ENCODE assay signal across 1 cellular context in genomic region chr2:6865346-6866238, GRCh38.
TF ChIP-seq lines count a peak whose summit lies in the region.

A gene with protein sequence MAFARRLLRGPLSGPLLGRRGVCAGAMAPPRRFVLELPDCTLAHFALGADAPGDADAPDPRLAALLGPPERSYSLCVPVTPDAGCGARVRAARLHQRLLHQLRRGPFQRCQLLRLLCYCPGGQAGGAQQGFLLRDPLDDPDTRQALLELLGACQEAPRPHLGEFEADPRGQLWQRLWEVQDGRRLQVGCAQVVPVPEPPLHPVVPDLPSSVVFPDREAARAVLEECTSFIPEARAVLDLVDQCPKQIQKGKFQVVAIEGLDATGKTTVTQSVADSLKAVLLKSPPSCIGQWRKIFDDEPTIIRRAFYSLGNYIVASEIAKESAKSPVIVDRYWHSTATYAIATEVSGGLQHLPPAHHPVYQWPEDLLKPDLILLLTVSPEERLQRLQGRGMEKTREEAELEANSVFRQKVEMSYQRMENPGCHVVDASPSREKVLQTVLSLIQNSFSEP (minus strand): TSS chr2:6865907. CDS start chr2:6865696, 211 bp downstream.

TF ChIP-seq in HepG2, 621 proteins besides CTCF, POLR2A, EP300 and RAD21 (continued from another document and continues in another):
- no peak for TF ChIP-seq ZKSCAN8 (CRISPR knock-in tag; IDR thresholded peaks at IDR 0.05; ENCODE audit: borderline replicate concordance)
- TF ChIP-seq, protein P1, sequence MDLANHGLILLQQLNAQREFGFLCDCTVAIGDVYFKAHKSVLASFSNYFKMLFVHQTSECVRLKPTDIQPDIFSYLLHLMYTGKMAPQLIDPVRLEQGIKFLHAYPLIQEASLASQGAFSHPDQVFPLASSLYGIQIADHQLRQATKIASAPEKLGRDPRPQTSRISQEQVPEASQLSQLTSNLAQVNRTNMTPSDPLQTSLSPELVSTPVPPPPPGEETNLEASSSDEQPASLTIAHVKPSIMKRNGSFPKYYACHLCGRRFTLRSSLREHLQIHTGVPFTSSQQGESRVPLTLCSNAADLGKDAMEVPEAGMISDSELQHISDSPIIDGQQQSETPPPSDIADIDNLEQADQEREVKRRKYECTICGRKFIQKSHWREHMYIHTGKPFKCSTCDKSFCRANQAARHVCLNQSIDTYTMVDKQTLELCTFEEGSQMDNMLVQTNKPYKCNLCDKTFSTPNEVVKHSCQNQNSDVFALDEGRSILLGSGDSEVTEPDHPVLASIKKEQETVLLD (CRISPR knock-in tag; IDR thresholded peaks at IDR 0.05; ENCODE audit: low read depth) = peak; percentile 32; the same call in 1 of the 2 replicates
- TF ChIP-seq ZNF274 (CRISPR knock-in tag; IDR thresholded peaks at IDR 0.05) = peak; percentile 73; the same call in 1 of the 2 replicates
- no peak; the same call in 1 of the 2 replicates for TF ChIP-seq ZIK1 (CRISPR knock-in tag; IDR thresholded peaks at IDR 0.05; ENCODE audit: borderline replicate concordance, low read depth)
- no peak for TF ChIP-seq ZNF557 (CRISPR knock-in tag; IDR thresholded peaks at IDR 0.05)
- TF ChIP-seq ARHGAP35 (CRISPR knock-in tag; IDR thresholded peaks at IDR 0.05; ENCODE audit: borderline replicate concordance) = no peak; the same call in 1 of the 2 replicates
- no peak for TF ChIP-seq ZNF205 (CRISPR knock-in tag; IDR thresholded peaks at IDR 0.05)
- TF ChIP-seq, protein P2, sequence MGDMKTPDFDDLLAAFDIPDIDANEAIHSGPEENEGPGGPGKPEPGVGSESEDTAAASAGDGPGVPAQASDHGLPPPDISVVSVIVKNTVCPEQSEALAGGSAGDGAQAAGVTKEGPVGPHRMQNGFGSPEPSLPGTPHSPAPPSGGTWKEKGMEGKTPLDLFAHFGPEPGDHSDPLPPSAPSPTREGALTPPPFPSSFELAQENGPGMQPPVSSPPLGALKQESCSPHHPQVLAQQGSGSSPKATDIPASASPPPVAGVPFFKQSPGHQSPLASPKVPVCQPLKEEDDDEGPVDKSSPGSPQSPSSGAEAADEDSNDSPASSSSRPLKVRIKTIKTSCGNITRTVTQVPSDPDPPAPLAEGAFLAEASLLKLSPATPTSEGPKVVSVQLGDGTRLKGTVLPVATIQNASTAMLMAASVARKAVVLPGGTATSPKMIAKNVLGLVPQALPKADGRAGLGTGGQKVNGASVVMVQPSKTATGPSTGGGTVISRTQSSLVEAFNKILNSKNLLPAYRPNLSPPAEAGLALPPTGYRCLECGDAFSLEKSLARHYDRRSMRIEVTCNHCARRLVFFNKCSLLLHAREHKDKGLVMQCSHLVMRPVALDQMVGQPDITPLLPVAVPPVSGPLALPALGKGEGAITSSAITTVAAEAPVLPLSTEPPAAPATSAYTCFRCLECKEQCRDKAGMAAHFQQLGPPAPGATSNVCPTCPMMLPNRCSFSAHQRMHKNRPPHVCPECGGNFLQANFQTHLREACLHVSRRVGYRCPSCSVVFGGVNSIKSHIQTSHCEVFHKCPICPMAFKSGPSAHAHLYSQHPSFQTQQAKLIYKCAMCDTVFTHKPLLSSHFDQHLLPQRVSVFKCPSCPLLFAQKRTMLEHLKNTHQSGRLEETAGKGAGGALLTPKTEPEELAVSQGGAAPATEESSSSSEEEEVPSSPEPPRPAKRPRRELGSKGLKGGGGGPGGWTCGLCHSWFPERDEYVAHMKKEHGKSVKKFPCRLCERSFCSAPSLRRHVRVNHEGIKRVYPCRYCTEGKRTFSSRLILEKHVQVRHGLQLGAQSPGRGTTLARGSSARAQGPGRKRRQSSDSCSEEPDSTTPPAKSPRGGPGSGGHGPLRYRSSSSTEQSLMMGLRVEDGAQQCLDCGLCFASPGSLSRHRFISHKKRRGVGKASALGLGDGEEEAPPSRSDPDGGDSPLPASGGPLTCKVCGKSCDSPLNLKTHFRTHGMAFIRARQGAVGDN (CRISPR knock-in tag; IDR thresholded peaks at IDR 0.05) = peak; percentile 87
- TF ChIP-seq ZNF629 (CRISPR knock-in tag; conservative IDR thresholded peaks at IDR 0.05) = no peak
- TF ChIP-seq KMT2A (CRISPR knock-in tag; IDR thresholded peaks at IDR 0.05) = no peak
- no peak for TF ChIP-seq ZNF143 (CRISPR knock-in tag; IDR thresholded peaks at IDR 0.05)
- TF ChIP-seq, protein P3, sequence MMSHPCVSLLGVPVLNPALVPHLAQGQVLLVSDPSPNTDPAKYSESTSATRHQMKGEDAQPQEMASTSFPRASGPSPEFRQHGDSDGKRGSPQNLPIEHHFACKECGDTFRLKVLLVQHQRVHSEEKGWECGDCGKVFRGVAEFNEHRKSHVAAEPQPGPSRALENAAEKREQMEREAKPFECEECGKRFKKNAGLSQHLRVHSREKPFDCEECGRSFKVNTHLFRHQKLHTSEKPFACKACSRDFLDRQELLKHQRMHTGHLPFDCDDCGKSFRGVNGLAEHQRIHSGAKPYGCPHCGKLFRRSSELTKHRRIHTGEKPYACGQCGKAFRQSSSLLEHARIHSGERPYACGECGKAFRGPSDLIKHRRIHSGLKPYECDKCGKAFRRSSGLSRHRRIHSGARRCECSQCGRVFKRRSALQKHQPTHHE (CRISPR knock-in tag; IDR thresholded peaks at IDR 0.05; ENCODE audit: borderline replicate concordance) = no peak
- TF ChIP-seq KDM5A (IDR thresholded peaks at IDR 0.05; ENCODE audit: borderline replicate concordance, low read length) = no peak
- TF ChIP-seq IKZF4 (CRISPR knock-in tag; IDR thresholded peaks at IDR 0.05; ENCODE audit: borderline replicate concordance, low read depth, not compliant biosample characterization) = peak; percentile 91
- no peak for TF ChIP-seq PHB2 (IDR thresholded peaks at IDR 0.05; ENCODE audit: partially characterized antibody)
- TF ChIP-seq, protein P4, sequence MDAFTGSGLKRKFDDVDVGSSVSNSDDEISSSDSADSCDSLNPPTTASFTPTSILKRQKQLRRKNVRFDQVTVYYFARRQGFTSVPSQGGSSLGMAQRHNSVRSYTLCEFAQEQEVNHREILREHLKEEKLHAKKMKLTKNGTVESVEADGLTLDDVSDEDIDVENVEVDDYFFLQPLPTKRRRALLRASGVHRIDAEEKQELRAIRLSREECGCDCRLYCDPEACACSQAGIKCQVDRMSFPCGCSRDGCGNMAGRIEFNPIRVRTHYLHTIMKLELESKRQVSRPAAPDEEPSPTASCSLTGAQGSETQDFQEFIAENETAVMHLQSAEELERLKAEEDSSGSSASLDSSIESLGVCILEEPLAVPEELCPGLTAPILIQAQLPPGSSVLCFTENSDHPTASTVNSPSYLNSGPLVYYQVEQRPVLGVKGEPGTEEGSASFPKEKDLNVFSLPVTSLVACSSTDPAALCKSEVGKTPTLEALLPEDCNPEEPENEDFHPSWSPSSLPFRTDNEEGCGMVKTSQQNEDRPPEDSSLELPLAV (CRISPR knock-in tag; conservative IDR thresholded peaks at IDR 0.05; ENCODE audit: low read depth) = no peak
- no peak for TF ChIP-seq ZNF644 (CRISPR knock-in tag; IDR thresholded peaks at IDR 0.05; ENCODE audit: low read depth)
- TF ChIP-seq MBNL3 (CRISPR knock-in tag; conservative IDR thresholded peaks at IDR 0.05) = no peak
- peak; percentile 54 for TF ChIP-seq NR1H2 (CRISPR knock-in tag; IDR thresholded peaks at IDR 0.05; ENCODE audit: borderline replicate concordance, low read depth)
- no peak for TF ChIP-seq NFATC3 (CRISPR knock-in tag; IDR thresholded peaks at IDR 0.05)
- TF ChIP-seq, protein P5, sequence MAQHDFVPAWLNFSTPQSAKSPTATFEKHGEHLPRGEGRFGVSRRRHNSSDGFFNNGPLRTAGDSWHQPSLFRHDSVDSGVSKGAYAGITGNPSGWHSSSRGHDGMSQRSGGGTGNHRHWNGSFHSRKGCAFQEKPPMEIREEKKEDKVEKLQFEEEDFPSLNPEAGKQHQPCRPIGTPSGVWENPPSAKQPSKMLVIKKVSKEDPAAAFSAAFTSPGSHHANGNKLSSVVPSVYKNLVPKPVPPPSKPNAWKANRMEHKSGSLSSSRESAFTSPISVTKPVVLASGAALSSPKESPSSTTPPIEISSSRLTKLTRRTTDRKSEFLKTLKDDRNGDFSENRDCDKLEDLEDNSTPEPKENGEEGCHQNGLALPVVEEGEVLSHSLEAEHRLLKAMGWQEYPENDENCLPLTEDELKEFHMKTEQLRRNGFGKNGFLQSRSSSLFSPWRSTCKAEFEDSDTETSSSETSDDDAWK (CRISPR knock-in tag; IDR thresholded peaks at IDR 0.05) = no peak
- TF ChIP-seq LCORL (IDR thresholded peaks at IDR 0.05) = no peak
- TF ChIP-seq LCORL (CRISPR knock-in tag; IDR thresholded peaks at IDR 0.05) = no peak
- no peak for TF ChIP-seq ZNF296 (CRISPR knock-in tag; conservative IDR thresholded peaks at IDR 0.05)
- TF ChIP-seq, protein P6, sequence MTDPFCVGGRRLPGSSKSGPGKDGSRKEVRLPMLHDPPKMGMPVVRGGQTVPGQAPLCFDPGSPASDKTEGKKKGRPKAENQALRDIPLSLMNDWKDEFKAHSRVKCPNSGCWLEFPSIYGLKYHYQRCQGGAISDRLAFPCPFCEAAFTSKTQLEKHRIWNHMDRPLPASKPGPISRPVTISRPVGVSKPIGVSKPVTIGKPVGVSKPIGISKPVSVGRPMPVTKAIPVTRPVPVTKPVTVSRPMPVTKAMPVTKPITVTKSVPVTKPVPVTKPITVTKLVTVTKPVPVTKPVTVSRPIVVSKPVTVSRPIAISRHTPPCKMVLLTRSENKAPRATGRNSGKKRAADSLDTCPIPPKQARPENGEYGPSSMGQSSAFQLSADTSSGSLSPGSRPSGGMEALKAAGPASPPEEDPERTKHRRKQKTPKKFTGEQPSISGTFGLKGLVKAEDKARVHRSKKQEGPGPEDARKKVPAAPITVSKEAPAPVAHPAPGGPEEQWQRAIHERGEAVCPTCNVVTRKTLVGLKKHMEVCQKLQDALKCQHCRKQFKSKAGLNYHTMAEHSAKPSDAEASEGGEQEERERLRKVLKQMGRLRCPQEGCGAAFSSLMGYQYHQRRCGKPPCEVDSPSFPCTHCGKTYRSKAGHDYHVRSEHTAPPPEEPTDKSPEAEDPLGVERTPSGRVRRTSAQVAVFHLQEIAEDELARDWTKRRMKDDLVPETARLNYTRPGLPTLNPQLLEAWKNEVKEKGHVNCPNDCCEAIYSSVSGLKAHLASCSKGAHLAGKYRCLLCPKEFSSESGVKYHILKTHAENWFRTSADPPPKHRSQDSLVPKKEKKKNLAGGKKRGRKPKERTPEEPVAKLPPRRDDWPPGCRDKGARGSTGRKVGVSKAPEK (CRISPR knock-in tag; IDR thresholded peaks at IDR 0.05; ENCODE audit: borderline replicate concordance) = no peak; the same call in 1 of the 2 replicates
- TF ChIP-seq STAT5B (CRISPR knock-in tag; IDR thresholded peaks at IDR 0.05) = no peak
- no peak for TF ChIP-seq PCBP1 (IDR thresholded peaks at IDR 0.05; ENCODE audit: borderline replicate concordance, low read depth, low read length)
- 0 out of 2 replicates have a peak, but pooled peaks have one; percentile 23 for TF ChIP-seq ZNF468 (CRISPR knock-in tag; IDR thresholded peaks at IDR 0.05)
- TF ChIP-seq, protein P7, sequence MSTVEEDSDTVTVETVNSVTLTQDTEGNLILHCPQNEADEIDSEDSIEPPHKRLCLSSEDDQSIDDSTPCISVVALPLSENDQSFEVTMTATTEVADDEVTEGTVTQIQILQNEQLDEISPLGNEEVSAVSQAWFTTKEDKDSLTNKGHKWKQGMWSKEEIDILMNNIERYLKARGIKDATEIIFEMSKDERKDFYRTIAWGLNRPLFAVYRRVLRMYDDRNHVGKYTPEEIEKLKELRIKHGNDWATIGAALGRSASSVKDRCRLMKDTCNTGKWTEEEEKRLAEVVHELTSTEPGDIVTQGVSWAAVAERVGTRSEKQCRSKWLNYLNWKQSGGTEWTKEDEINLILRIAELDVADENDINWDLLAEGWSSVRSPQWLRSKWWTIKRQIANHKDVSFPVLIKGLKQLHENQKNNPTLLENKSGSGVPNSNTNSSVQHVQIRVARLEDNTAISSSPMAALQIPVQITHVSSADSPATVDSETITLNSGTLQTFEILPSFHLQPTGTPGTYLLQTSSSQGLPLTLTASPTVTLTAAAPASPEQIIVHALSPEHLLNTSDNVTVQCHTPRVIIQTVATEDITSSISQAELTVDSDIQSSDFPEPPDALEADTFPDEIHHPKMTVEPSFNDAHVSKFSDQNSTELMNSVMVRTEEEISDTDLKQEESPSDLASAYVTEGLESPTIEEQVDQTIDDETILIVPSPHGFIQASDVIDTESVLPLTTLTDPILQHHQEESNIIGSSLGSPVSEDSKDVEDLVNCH (CRISPR knock-in tag; IDR thresholded peaks at IDR 0.05) = no peak
- no peak for TF ChIP-seq BCL6 (CRISPR knock-in tag; IDR thresholded peaks at IDR 0.05)
- TF ChIP-seq ZNF12 (CRISPR knock-in tag; IDR thresholded peaks at IDR 0.05) = no peak
- TF ChIP-seq ZNF34 (CRISPR knock-in tag; IDR thresholded peaks at IDR 0.05; ENCODE audit: borderline replicate concordance) = 0 out of 2 replicates have a peak, but pooled peaks have one; percentile 41
- no peak for TF ChIP-seq REXO4 (CRISPR knock-in tag; IDR thresholded peaks at IDR 0.05; ENCODE audit: borderline replicate concordance)
- TF ChIP-seq FOXK1 (CRISPR knock-in tag; IDR thresholded peaks at IDR 0.05; ENCODE audit: borderline replicate concordance, low read depth) = no peak
- TF ChIP-seq ZNF850 (CRISPR knock-in tag; conservative IDR thresholded peaks at IDR 0.05) = no peak
- no peak for TF ChIP-seq JUNB (CRISPR knock-in tag; IDR thresholded peaks at IDR 0.05; ENCODE audit: borderline replicate concordance)
- TF ChIP-seq TAF15 (IDR thresholded peaks at IDR 0.05; ENCODE audit: low read depth, low read length, poor library complexity, severe bottlenecking) = peak; percentile 67
- TF ChIP-seq USF2 (IDR thresholded peaks at IDR 0.05; ENCODE audit: low read depth, low read length) = no peak
- TF ChIP-seq USF2 (CRISPR knock-in tag; IDR thresholded peaks at IDR 0.05; ENCODE audit: borderline replicate concordance) = no peak
- peak; percentile 94 for TF ChIP-seq ZNF547 (CRISPR knock-in tag; IDR thresholded peaks at IDR 0.05)
- TF ChIP-seq ZEB1 (IDR thresholded peaks at IDR 0.05; ENCODE audit: insufficient replicate concordance, low read depth) = no peak
